27 cellular contexts compared by ENCODE assay signal in the genomic region with DNA sequence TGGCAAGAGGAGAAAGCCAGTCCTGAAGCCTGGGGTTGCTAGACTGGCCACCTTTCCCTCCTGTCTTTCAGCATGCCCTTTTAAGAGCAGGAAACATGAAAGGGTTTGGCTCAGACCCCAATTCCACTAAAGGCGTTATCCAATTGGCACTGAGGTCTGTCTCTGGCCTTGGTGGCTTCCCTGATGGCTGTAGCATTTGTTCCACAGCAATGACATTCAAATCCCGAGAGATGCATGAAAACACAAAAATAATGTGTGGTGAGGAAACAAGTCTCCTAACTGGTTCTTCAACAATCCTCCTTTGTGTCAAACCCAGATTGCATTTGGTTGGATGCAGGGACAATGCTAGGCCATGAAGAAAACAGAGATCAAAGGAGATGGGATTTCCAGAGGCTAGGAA. TPM values are rescaled to one million over a fixed set of nuclear protein-coding genes. Genes with fewer than 3 reads are reported as not detected.
DNase-seq lines count a peak whose midpoint lies in the region; ATAC-seq and TF ChIP-seq lines count a peak whose summit lies in the region.
"Had no signal": no experiment of that assay in that cellular context is flagged by ENCODE, and none has a peak within 500 bp of the region (broad histone marks: within the 10 kb centered on the region; RNA-seq: fewer than 3 reads in every experiment).

No MANE protein-coding gene starts in this region.

- peak; percentile 77 to 95 (median 88) for ATAC-seq in heart left ventricle
- ATAC-seq in right cardiac atrium, result peak; percentile 40 to 41
- no peak for ATAC-seq in HG03175 (IDR thresholded peaks at IDR 0.05; ENCODE audit: unreplicated experiment)
- ATAC-seq: A549; activated CD8-positive, alpha-beta T cell treated with anti-CD3 and anti-CD28 coated beads for 36 hours; gastroesophageal sphincter; left colon; Panc1 had no signal

- TF ChIP-seq POLR2A in heart left ventricle (IDR thresholded peaks at IDR 0.05) (no peak), adrenal gland (IDR thresholded peaks at IDR 0.05) (no peak), erythroblast (IDR thresholded peaks at IDR 0.05; ENCODE audit: low read length) (no peak)

- peaks cover 0 to 13% (median 5%) of the 10 kb centered on the region in 12 donors for H3K4me1 ChIP-seq in heart left ventricle
- H3K4me1 ChIP-seq in adrenal gland (replicated peaks in 1 of 2), result no peaks in the 10 kb centered on the region
- H3K4me1 ChIP-seq in right cardiac atrium (ENCODE audit: control insufficient read depth, insufficient read depth, low read length), result no peaks in the 10 kb centered on the region
- H3K4me1 ChIP-seq in smooth muscle cell (ENCODE audit: low read depth), result no peaks in the 10 kb centered on the region
- H3K4me1 ChIP-seq: A549, gastroesophageal sphincter, testis had no signal

- H3F3A ChIP-seq in smooth muscle cell (ENCODE audit: low read depth), result no peaks in the 10 kb centered on the region

- H3K27ac ChIP-seq in heart left ventricle, result no peak overlapping the region
- no peak overlapping the region for H3K27ac ChIP-seq in adrenal gland
- H3K27ac ChIP-seq in right cardiac atrium (ENCODE audit: low read length), result no peak overlapping the region
- no peak overlapping the region for H3K27ac ChIP-seq in smooth muscle cell (ENCODE audit: low read depth)
- H3K27ac ChIP-seq: A549, gastroesophageal sphincter, GM23248, ovary, testis had no signal

- in situ Hi-C loops in ACHN (cut with HindIII; ENCODE audit: low pct_ligation_motif_present, low pct_unique_long_range_greater_than_20kb, low sequenced_read_pairs), result no loop called here

- peak in 3 of 5 donors; percentile 32 to 44 (median 33) for DNase-seq in heart left ventricle
- DNase-seq in cardiac septum (ENCODE audit: low spot score), result no peak
- peak in 6 of 7 donors; percentile 42 to 68 (median 56) for DNase-seq in adrenal gland
- no peak for DNase-seq in right cardiac atrium
- DNase-seq in smooth muscle cell (lab: John Stamatoyannopoulos, UW; ENCODE audit: unreplicated experiment), result no peak
- no peak for DNase-seq in erythroblast (lab: John Stamatoyannopoulos, UW)
- DNase-seq in ACHN, result no peak
- DNase-seq: activated CD8-positive, alpha-beta T cell treated with anti-CD3 and anti-CD28 coated beads for 36 hours; AML-193; amygdala; CD4-positive, alpha-beta memory T cell; GM23248; immature natural killer cell; left colon; NCI-H1092; NCI-H1694 treated with DMSO at 0.1 percent for 48 hours; NCI-H69; ovary; small intestine; stimulated activated CD4-positive, alpha-beta T cell treated with anti-CD3 and anti-CD28 coated beads, Interleukin-1b, Interleukin-23, amount 100 ng/mL, for 48 hours; T-helper 9 cell; testis had no signal

- no peak overlapping the region for H2AFZ ChIP-seq in smooth muscle cell (ENCODE audit: low read depth)
- H2AFZ ChIP-seq: GM23248 had no signal

- H3K4me2 ChIP-seq in smooth muscle cell, result no peak overlapping the region
- H3K4me2 ChIP-seq: A549 had no signal

- intact Hi-C loops in heart left ventricle (cut with DNase I), result no loop called here
- intact Hi-C loops in cardiac septum (cut with DNase I), result no loop called here
- intact Hi-C loops in adrenal gland (cut with DNase I), result no loop called here
- intact Hi-C loops in right cardiac atrium (cut with DNase I), result no loop called here

- H3K9me3 ChIP-seq in heart left ventricle, result peaks cover 0 to 8% (median 0%) of the 10 kb centered on the region in 12 donors
- no peaks in the 10 kb centered on the region for H3K9me3 ChIP-seq in adrenal gland (replicated peaks in 1 of 3)
- H3K9me3 ChIP-seq in right cardiac atrium (ENCODE audit: control insufficient read depth, low read length), result no peaks in the 10 kb centered on the region
- no peaks in the 10 kb centered on the region for H3K9me3 ChIP-seq in smooth muscle cell (replicated peaks; ENCODE audit: low read depth)
- H3K9me3 ChIP-seq: A549, ovary, testis had no signal

- TF ChIP-seq CTCF in heart left ventricle (IDR thresholded peaks at IDR 0.05) (no peak), adrenal gland (IDR thresholded peaks at IDR 0.05) (no peak), smooth muscle cell (IDR thresholded peaks at IDR 0.05; ENCODE audit: borderline replicate concordance, insufficient read depth, poor library complexity, severe bottlenecking) (no peak)

- H3K79me2 ChIP-seq in smooth muscle cell (ENCODE audit: low read depth), result no peaks in the 10 kb centered on the region

- H3K36me3 ChIP-seq in heart left ventricle (no peaks in the 10 kb centered on the region), adrenal gland (replicated peaks in 1 of 2) (no peaks in the 10 kb centered on the region), smooth muscle cell (ENCODE audit: low read depth) (no peaks in the 10 kb centered on the region)
- H3K36me3 ChIP-seq: gastroesophageal sphincter, ovary had no signal

- H4K20me1 ChIP-seq in smooth muscle cell (ENCODE audit: low read depth), result no peaks in the 10 kb centered on the region

- H3K4me3 ChIP-seq in heart left ventricle (no peak overlapping the region), adrenal gland (no peak overlapping the region), right cardiac atrium (ENCODE audit: low read length) (no peak overlapping the region), smooth muscle cell (no peak overlapping the region)
- H3K4me3 ChIP-seq: A549, gastroesophageal sphincter, GM23248, ovary, testis had no signal

- WGBS in heart left ventricle, 4 donors, result 24 to 40% (median 32%) methylated on average over 2 of the region's 2 CpGs
- WGBS in adrenal gland, 4 donors, result 37 to 47% (median 43%) methylated on average over 2 of the region's 2 CpGs
- WGBS in right cardiac atrium, result 36% methylated on average over 2 of the region's 2 CpGs
- 56% methylated on average over 2 of the region's 2 CpGs for WGBS in smooth muscle cell (ENCODE audit: low lambda C conversion rate)

- H3K9ac ChIP-seq in smooth muscle cell (ENCODE audit: low read depth), result no peak overlapping the region
- H3K9ac ChIP-seq: GM23248 had no signal

- H3K27me3 ChIP-seq in heart left ventricle (no peaks in the 10 kb centered on the region), adrenal gland (no peaks in the 10 kb centered on the region), right cardiac atrium (ENCODE audit: control insufficient read depth, insufficient read depth) (no peaks in the 10 kb centered on the region), smooth muscle cell (ENCODE audit: low read depth) (no peaks in the 10 kb centered on the region)
- H3K27me3 ChIP-seq: gastroesophageal sphincter, ovary, testis had no signal

RNA-seq across cellular contexts. Expression of gene ADTRP, which starts 56.5 kb away (rescaled TPM):
- under 1 TPM in 3 of 9 donors, not detected in 6; 0.43 to 0.85 (median 0.48) TPM for total RNA-seq in heart left ventricle
- polyA plus RNA-seq in heart left ventricle, result under 1 TPM in 1 of 2 donors, not detected in 1; 0.26 TPM
- not detected for total RNA-seq in cardiac septum
- total RNA-seq in adrenal gland, result 1 to 10 TPM in 1 of 8 donors, under 1 TPM in 2, not detected in 5; 0.27 to 1.1 (median 0.84) TPM
- polyA plus RNA-seq in adrenal gland, result under 1 TPM; 0.20 to 0.56 (median 0.35) TPM
- under 1 TPM in 2 of 4 donors, not detected in 2; 0.42 to 0.59 TPM for total RNA-seq in right cardiac atrium
- polyA plus RNA-seq in right cardiac atrium, result 0.05 TPM
- 0.54 and 0.67 TPM in 2 replicates for total RNA-seq in smooth muscle cell
- 0.64 and 1.1 TPM in 2 replicates for polyA plus RNA-seq in smooth muscle cell
- polyA plus RNA-seq: immature natural killer cell, neural cell had no signal

Comparison
In these comparisons a context has a peak if more than half of its experiments do, and no peak if none do; other contexts are left out.
1. DNase-seq: peak in heart left ventricle (3 of 5) and adrenal gland (6 of 7); none in cardiac septum (single experiment), right cardiac atrium (0 of 3), smooth muscle cell (single experiment), erythroblast (0 of 2) and ACHN (single experiment).